1 cellular context compared by ENCODE assay signal in the genomic region with DNA sequence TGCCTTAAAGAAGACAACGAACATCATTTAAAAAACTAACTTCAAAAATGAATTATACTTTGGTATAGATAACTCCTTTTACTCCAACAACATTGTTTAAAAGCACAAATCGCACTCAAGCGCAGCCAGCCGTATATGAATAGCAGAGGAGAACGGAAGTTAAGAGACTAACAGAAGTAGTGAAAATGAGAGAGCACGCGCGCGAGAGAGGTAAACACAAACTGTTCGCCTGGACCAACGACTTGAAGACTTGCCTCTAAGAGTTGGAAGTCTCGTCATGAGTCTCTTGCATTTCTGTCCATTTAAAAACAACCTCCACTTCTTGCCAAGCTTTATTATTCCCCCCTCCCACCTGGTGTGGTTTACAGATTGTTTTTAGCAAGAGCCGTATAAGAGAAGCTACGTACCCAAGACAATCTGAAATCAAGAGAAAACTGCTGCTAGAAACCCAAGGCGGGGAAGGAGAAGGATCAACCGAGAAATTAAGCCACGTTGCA.
TF ChIP-seq lines count a peak whose summit lies in the region.

No MANE protein-coding gene starts in this region.

TF ChIP-seq in H1, 55 proteins besides CTCF, POLR2A, EP300 and RAD21:
- TF ChIP-seq BCL11A (IDR thresholded peaks at IDR 0.05; ENCODE audit: low read depth in 2 of 2, low read length in 2 of 2) (no peak), HDAC2 (IDR thresholded peaks at IDR 0.05; ENCODE audit: borderline replicate concordance in 1 of 2, low read depth in 2 of 2, low read length in 2 of 2) (0 out of 4 replicates have a peak, but pooled peaks of 1 of the 2 experiments have one; percentile 58), KDM1A (IDR thresholded peaks at IDR 0.05; ENCODE audit: borderline replicate concordance, low read length) (no peak), ZNF274 (IDR thresholded peaks at IDR 0.05; ENCODE audit: borderline replicate concordance, extremely low read depth, low read length) (no peak)
- TF ChIP-seq, protein P1, sequence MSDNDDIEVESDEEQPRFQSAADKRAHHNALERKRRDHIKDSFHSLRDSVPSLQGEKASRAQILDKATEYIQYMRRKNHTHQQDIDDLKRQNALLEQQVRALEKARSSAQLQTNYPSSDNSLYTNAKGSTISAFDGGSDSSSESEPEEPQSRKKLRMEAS (IDR thresholded peaks at IDR 0.05): peak; percentile 1; the same call in 1 of the 2 replicates
